9 cellular contexts compared by ENCODE assay signal in the genomic region with DNA sequence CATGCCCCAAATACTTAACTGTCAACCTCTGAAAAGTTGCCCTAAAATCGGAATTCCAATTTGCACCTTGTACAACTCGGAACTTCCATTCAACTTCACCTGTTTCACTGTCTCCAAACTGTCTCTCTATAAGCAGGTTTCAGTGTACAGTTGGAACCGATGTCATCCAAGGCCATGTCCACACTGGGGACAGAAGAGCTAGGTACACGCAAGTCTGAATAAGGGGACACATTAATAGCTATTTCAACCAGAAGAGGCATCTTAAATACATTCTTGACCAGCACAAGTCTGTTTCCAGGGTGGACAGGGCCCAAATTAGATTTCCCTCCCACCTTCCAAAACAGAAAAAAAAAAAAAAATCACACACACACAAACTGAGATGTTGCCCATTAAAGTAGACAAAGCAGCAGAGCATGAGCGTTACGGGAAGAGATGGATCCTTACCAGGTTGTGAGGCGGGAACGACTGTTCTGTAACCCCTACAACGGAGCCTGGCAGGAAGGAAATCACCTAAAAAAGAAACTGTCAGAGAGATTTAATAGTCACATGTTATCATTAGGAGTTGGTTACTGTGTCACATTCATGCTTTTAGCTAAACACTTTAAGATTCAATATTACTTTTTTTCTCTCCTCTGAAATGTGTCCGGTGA. TPM values are rescaled to one million over a fixed set of nuclear protein-coding genes. Genes with fewer than 3 reads are reported as not detected.
DNase-seq lines count a peak whose midpoint lies in the region; ATAC-seq and TF ChIP-seq lines count a peak whose summit lies in the region.
"Had no signal": no experiment of that assay in that cellular context is flagged by ENCODE, and none has a peak within 500 bp of the region (broad histone marks: within the 10 kb centered on the region; RNA-seq: fewer than 3 reads in every experiment).

No MANE protein-coding gene starts in this region.

- POLR2A ChIA-PET in AG04450 (lab: Yijun Ruan, JAX) = interaction anchor here (0.6 to 4.3 kb wide), 4 partner anchors 15 to 665 kb away, joined by 3 to 43 read pairs (median 13); a partner anchor contains a TSS

- DNase-seq in AG04450 (ENCODE audit: low read depth, low spot score) = no peak
- peak in 1 of 2 experiments; percentile 19 for DNase-seq in HAP-1 (ENCODE audit: low spot score in 2 of 2)
- no peak for DNase-seq in activated naive CD8-positive, alpha-beta T cell treated with anti-CD3 and anti-CD28 coated beads, Interleukin-2, amount 50 U/mL, for 24 hours
- peak; percentile 48 for DNase-seq in left kidney (ENCODE audit: low read depth, low spot score)
- DNase-seq in mucosa of gallbladder (ENCODE audit: low spot score) = no peak
- DNase-seq in GM19238 (ENCODE audit: insufficient read length, low spot score) = no peak

- peaks cover 49% of the 10 kb centered on the region for H3K36me3 Mint-ChIP-seq in activated naive CD8-positive, alpha-beta T cell treated with anti-CD3 and anti-CD28 coated beads, Interleukin-2, amount 50 U/mL, for 24 hours (ENCODE audit: low read depth)

- no peak for ATAC-seq in activated naive CD8-positive, alpha-beta T cell treated with anti-CD3 and anti-CD28 coated beads, Interleukin-2, amount 50 U/mL, for 24 hours
- no peak for ATAC-seq in GM18858 (IDR thresholded peaks at IDR 0.05; ENCODE audit: unreplicated experiment)

- no peak overlapping the region for H3K27ac ChIP-seq in AG04450 (ENCODE audit: low read depth, low read length)
- no peak overlapping the region for H3K27ac ChIP-seq in thymus (ENCODE audit: low read depth)

- H3K4me3 ChIP-seq in AG04450 (ENCODE audit: low read depth, low read length) (peak overlapping the region; percentile 91), HAP-1 (peak overlapping the region; percentile 84), thymus (ENCODE audit: low read length) (peak overlapping the region; percentile 80)

- H3K4me1 ChIP-seq in HAP-1 (peaks cover 19% of the 10 kb centered on the region), thymus (ENCODE audit: control insufficient read depth, insufficient read depth, low read length) (peaks cover 4% of the 10 kb centered on the region)

- H3K4me1 Mint-ChIP-seq in activated naive CD8-positive, alpha-beta T cell treated with anti-CD3 and anti-CD28 coated beads, Interleukin-2, amount 50 U/mL, for 24 hours = peaks cover 50% of the 10 kb centered on the region

- CTCF ChIA-PET in AG04450 (lab: Charles Lee) = interaction anchor here (0.9 kb wide), 1 partner anchor 67 kb away, joined by 3 read pairs; no protein-coding TSS in a partner anchor

- 12% methylated on average over 10 of the region's 10 CpGs for WGBS in thymus

- H3K4me3 Mint-ChIP-seq in activated naive CD8-positive, alpha-beta T cell treated with anti-CD3 and anti-CD28 coated beads, Interleukin-2, amount 50 U/mL, for 24 hours = peak overlapping the region; percentile 93

- H3K9me3 ChIP-seq in AG04450 (ENCODE audit: control insufficient read depth, insufficient read depth, low read length) (peaks cover 2% of the 10 kb centered on the region; the same call in 1 of the 2 replicates), HAP-1 (no peaks in the 10 kb centered on the region), thymus (ENCODE audit: control insufficient read depth) (no peaks in the 10 kb centered on the region)

- TF ChIP-seq CTCF in AG04450 (IDR thresholded peaks at IDR 0.05; ENCODE audit: low read depth, low read length) = no peak

- no peaks in the 10 kb centered on the region for H3K27me3 ChIP-seq in AG04450 (ENCODE audit: control insufficient read depth, insufficient read depth, low read length)
- no peaks in the 10 kb centered on the region for H3K27me3 ChIP-seq in HAP-1 (ENCODE audit: low read depth)
- no peaks in the 10 kb centered on the region for H3K27me3 ChIP-seq in thymus (ENCODE audit: control insufficient read depth, insufficient read depth)

- H3K27me3 Mint-ChIP-seq in activated naive CD8-positive, alpha-beta T cell treated with anti-CD3 and anti-CD28 coated beads, Interleukin-2, amount 50 U/mL, for 24 hours = no peaks in the 10 kb centered on the region

- no peaks in the 10 kb centered on the region for H3K9me3 Mint-ChIP-seq in activated naive CD8-positive, alpha-beta T cell treated with anti-CD3 and anti-CD28 coated beads, Interleukin-2, amount 50 U/mL, for 24 hours

- peaks cover 38% of the 10 kb centered on the region for H3K36me3 ChIP-seq in HAP-1 (replicated peaks)
- no peaks in the 10 kb centered on the region for H3K36me3 ChIP-seq in thymus (ENCODE audit: control insufficient read depth, insufficient read depth)

- in situ Hi-C loops in HAP-1 (cut with MboI; ENCODE audit: low sequenced_read_pairs) = no loop called here

- peak overlapping the region; percentile 89 for H3K27ac Mint-ChIP-seq in activated naive CD8-positive, alpha-beta T cell treated with anti-CD3 and anti-CD28 coated beads, Interleukin-2, amount 50 U/mL, for 24 hours

RNA-seq across cellular contexts. Expression of a gene that starts 1.7 kb away (rescaled TPM):
- polyA plus RNA-seq in AG04450 (2011; rRNA removed) = 19.3 and 25.0 TPM in 2 replicates
- polyA minus RNA-seq in AG04450 (2011; rRNA and poly(A)+ RNA removed) = 15.3 and 17.0 TPM in 2 replicates
- polyA plus RNA-seq in thymus = 51.8 TPM
- total RNA-seq in mucosa of gallbladder = 48.4 TPM

RNA-seq across cellular contexts. Expression of a gene that starts 15.4 kb away (rescaled TPM):
- polyA plus RNA-seq in AG04450 (2011; rRNA removed) (65.2 and 104 TPM in 2 replicates), thymus (55.7 TPM)
- 7.6 and 16.1 TPM in 2 replicates for polyA minus RNA-seq in AG04450 (2011; rRNA and poly(A)+ RNA removed)
- total RNA-seq in mucosa of gallbladder = 18.3 TPM

RNA-seq across cellular contexts. Expression of a gene that starts 22.8 kb away (rescaled TPM):
- polyA plus RNA-seq in AG04450 (2011; rRNA removed) (2.5 and 2.7 TPM in 2 replicates), thymus (0.78 TPM)
- polyA minus RNA-seq in AG04450 (2011; rRNA and poly(A)+ RNA removed) = 6.3 and 7.2 TPM in 2 replicates
- 2.6 TPM for total RNA-seq in mucosa of gallbladder
- total RNA-seq: pulmonary artery endothelial cell had no signal

RNA-seq across cellular contexts. Expression of a gene that starts 34.8 kb away (rescaled TPM):
- polyA plus RNA-seq in AG04450 (2011; rRNA removed) (59.0 and 86.2 TPM in 2 replicates), thymus (107 TPM)
- 10.0 and 15.1 TPM in 2 replicates for polyA minus RNA-seq in AG04450 (2011; rRNA and poly(A)+ RNA removed)
- total RNA-seq in mucosa of gallbladder = 35.5 TPM

RNA-seq across cellular contexts. Expression of a gene that starts 36.1 kb away (rescaled TPM):
- polyA plus RNA-seq in AG04450 (2011; rRNA removed) (0.68 and 0.72 TPM in 2 replicates), thymus (4.8 TPM)
- 2.0 and 3.3 TPM in 2 replicates for polyA minus RNA-seq in AG04450 (2011; rRNA and poly(A)+ RNA removed)
- 4.4 TPM for total RNA-seq in mucosa of gallbladder
